22 cellular contexts compared by ENCODE assay signal in the genomic region with DNA sequence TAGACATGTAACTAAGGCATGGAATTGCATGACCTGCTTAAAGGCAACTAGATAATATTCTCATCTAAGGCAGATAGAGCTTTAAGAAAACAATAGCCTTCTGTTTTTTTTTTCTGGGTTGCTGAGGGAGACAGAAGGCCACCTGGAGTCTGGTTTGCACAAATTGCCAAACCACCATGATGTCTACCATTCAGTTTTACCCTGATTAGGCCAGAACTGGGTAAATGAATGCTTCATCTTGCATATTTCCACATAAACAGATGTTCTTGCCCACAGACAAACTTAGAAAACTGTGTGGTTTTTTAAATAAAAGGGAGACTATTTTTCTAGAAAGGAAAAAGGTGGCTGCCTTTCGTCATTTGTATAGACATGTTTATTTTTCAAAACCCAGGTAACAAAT.
DNase-seq lines count a peak whose midpoint lies in the region; ATAC-seq, FAIRE-seq and TF ChIP-seq lines count a peak whose summit lies in the region.
"Had no signal": no experiment of that assay in that cellular context is flagged by ENCODE, and none has a peak within 500 bp of the region (broad histone marks: within the 10 kb centered on the region; RNA-seq: fewer than 3 reads in every experiment).

No MANE protein-coding gene starts in this region.

- 86 to 87% methylated on average over 1 of the region's 1 CpG for WGBS in pancreas, 2 donors

- peak overlapping the region; percentile 45; the same call in 1 of the 2 replicates for H3K27ac ChIP-seq in MM.1S (ENCODE audit: low read length)
- no peak overlapping the region for H3K27ac ChIP-seq in pancreas
- H3K27ac ChIP-seq in GM23338 (ENCODE audit: low read depth) = no peak overlapping the region
- H3K27ac ChIP-seq: A549 had no signal

- in situ Hi-C loops in astrocyte of the cerebellum (cut with HindIII; ENCODE audit: low sequenced_read_pairs) = no loop called here

- no peaks in the 10 kb centered on the region for H3K27me3 Mint-ChIP-seq in GM23338 (ENCODE audit: insufficient read depth, low read depth, poor library complexity)

- peaks cover 22% of the 10 kb centered on the region for H3K4me1 ChIP-seq in MM.1S (ENCODE audit: low read length)
- H3K4me1 ChIP-seq in pancreas = no peaks in the 10 kb centered on the region
- H3K4me1 ChIP-seq in GM23338 (ENCODE audit: insufficient read depth) = no peaks in the 10 kb centered on the region
- H3K4me1 ChIP-seq: A549 had no signal

- intact Hi-C loops in pancreas (cut with DNase I) = no loop called here

- peak; percentile 24 for DNase-seq in AG09309 (ENCODE audit: low read depth)
- peak; percentile 78 for DNase-seq in MM.1S
- peak; percentile 86 for DNase-seq in astrocyte of the cerebellum (ENCODE audit: low read depth)
- DNase-seq in renal cortical epithelial cell (ENCODE audit: low read depth) = peak; percentile 33
- DNase-seq in pancreas = no peak
- DNase-seq in GM23338 (ENCODE audit: low spot score) = no peak
- DNase-seq: C1 segment of cervical spinal cord; CD8-positive, alpha-beta memory T cell; KBM-7; NCI-H1092 treated with DMSO at 0.1 percent for 48 hours; NCI-H146; NCI-H2081; NCI-H510A; NCI-H82; RPMI8226; SHP77 treated with DMSO at 0.1 percent for 48 hours had no signal

- H3K4me3 Mint-ChIP-seq in GM23338 = no peak overlapping the region

- H3K9me2 ChIP-seq in MM.1S (replicated peaks; ENCODE audit: insufficient read depth, low read length) = no peaks in the 10 kb centered on the region
- H3K9me2 ChIP-seq in GM23338 (ENCODE audit: insufficient read depth) = no peaks in the 10 kb centered on the region

- no peak overlapping the region for H3K27ac Mint-ChIP-seq in GM23338

- H3K9me3 ChIP-seq in MM.1S (replicated peaks; ENCODE audit: insufficient read depth, low read length) (no peaks in the 10 kb centered on the region), pancreas (no peaks in the 10 kb centered on the region)
- H3K9me3 ChIP-seq: A549 had no signal

- H4K20me1 ChIP-seq in MM.1S (ENCODE audit: insufficient read depth, low read length) (no peaks in the 10 kb centered on the region), GM23338 (replicated peaks; ENCODE audit: insufficient read depth) (no peaks in the 10 kb centered on the region)

- H3K36me3 ChIP-seq in MM.1S (replicated peaks; ENCODE audit: insufficient read depth, low read length) (no peaks in the 10 kb centered on the region), pancreas (no peaks in the 10 kb centered on the region), GM23338 (ENCODE audit: insufficient read depth) (no peaks in the 10 kb centered on the region)

- H3K9me3 Mint-ChIP-seq in GM23338 = no peaks in the 10 kb centered on the region

- H3F3A ChIP-seq in MM.1S (ENCODE audit: insufficient read depth, low read length) = peaks cover 4% of the 10 kb centered on the region; the same call in 1 of the 2 replicates
- H3F3A ChIP-seq in GM23338 (replicated peaks; ENCODE audit: low read depth) = no peaks in the 10 kb centered on the region

- H3K27me3 ChIP-seq in MM.1S (replicated peaks; ENCODE audit: insufficient read depth, low read length) (no peaks in the 10 kb centered on the region), pancreas (no peaks in the 10 kb centered on the region), GM23338 (ENCODE audit: insufficient read depth) (no peaks in the 10 kb centered on the region)

- H3K4me2 ChIP-seq in MM.1S (ENCODE audit: low read depth, low read length) = 0 out of 2 replicates have a peak overlapping the region, but pooled peaks have one; percentile 6
- no peak overlapping the region for H3K4me2 ChIP-seq in GM23338
- H3K4me2 ChIP-seq: A549 had no signal

- H3K79me2 ChIP-seq in MM.1S (ENCODE audit: low read length) = no peaks in the 10 kb centered on the region
- no peaks in the 10 kb centered on the region for H3K79me2 ChIP-seq in GM23338 (replicated peaks; ENCODE audit: insufficient read depth)

- peak overlapping the region; percentile 22; the same call in 1 of the 2 replicates for H3K9ac ChIP-seq in MM.1S (ENCODE audit: low read length)

- ATAC-seq in pancreas (no peak), HG02981 (IDR thresholded peaks at IDR 0.05; ENCODE audit: unreplicated experiment) (no peak), GM23338 (no peak)
- ATAC-seq: A549, HepG2 had no signal

- H3K4me3 ChIP-seq in AG09309 (ENCODE audit: control insufficient read depth, low read depth, low read length) (no peak overlapping the region), MM.1S (ENCODE audit: low read length) (no peak overlapping the region), astrocyte of the cerebellum (ENCODE audit: low read depth, low read length) (no peak overlapping the region), pancreas (no peak overlapping the region), GM23338 (no peak overlapping the region)
- H3K4me3 ChIP-seq: A549 had no signal

- no peaks in the 10 kb centered on the region for H3K36me3 Mint-ChIP-seq in GM23338 (ENCODE audit: low read depth)
- H3K36me3 Mint-ChIP-seq: CD8-positive, alpha-beta memory T cell had no signal

- H2AFZ ChIP-seq in MM.1S (ENCODE audit: low read length) = no peak overlapping the region
- H2AFZ ChIP-seq in GM23338 = no peak overlapping the region

- no peak for FAIRE-seq in pancreas (lab: Jason Lieb, UNC)
- FAIRE-seq: A549, GM12892, GM18507, H1, HepG2 had no signal

- TF ChIP-seq CTCF in AG09309 (IDR thresholded peaks at IDR 0.05; ENCODE audit: control insufficient read depth, insufficient read depth, low read depth, low read length, missing control alignments) (no peak), MM.1S (IDR thresholded peaks at IDR 0.05; ENCODE audit: low read length) (no peak), astrocyte of the cerebellum (IDR thresholded peaks at IDR 0.05; ENCODE audit: low read depth, low read length, missing control alignments) (no peak), pancreas (IDR thresholded peaks at IDR 0.05) (no peak), GM23338 (conservative IDR thresholded peaks at IDR 0.05; ENCODE audit: low read depth in 2 of 2) (no peak)

- peaks cover 4% of the 10 kb centered on the region; the same call in 1 of the 3 replicates for H3K4me1 Mint-ChIP-seq in GM23338
- H3K4me1 Mint-ChIP-seq: CD8-positive, alpha-beta memory T cell had no signal

TF ChIP-seq in GM23338, 12 proteins besides CTCF, POLR2A, EP300 and RAD21 (continues in another document):
- TF ChIP-seq CREB1 (CRISPR knock-in tag; IDR thresholded peaks at IDR 0.05; ENCODE audit: low read depth) (no peak), STAT1 (IDR thresholded peaks at IDR 0.05; ENCODE audit: unreplicated experiment) (no peak), ZNF331 (CRISPR knock-in tag; IDR thresholded peaks at IDR 0.05; ENCODE audit: low read depth) (no peak), NANOG (IDR thresholded peaks at IDR 0.05; ENCODE audit: borderline replicate concordance) (no peak)
- TF ChIP-seq, protein P1, sequence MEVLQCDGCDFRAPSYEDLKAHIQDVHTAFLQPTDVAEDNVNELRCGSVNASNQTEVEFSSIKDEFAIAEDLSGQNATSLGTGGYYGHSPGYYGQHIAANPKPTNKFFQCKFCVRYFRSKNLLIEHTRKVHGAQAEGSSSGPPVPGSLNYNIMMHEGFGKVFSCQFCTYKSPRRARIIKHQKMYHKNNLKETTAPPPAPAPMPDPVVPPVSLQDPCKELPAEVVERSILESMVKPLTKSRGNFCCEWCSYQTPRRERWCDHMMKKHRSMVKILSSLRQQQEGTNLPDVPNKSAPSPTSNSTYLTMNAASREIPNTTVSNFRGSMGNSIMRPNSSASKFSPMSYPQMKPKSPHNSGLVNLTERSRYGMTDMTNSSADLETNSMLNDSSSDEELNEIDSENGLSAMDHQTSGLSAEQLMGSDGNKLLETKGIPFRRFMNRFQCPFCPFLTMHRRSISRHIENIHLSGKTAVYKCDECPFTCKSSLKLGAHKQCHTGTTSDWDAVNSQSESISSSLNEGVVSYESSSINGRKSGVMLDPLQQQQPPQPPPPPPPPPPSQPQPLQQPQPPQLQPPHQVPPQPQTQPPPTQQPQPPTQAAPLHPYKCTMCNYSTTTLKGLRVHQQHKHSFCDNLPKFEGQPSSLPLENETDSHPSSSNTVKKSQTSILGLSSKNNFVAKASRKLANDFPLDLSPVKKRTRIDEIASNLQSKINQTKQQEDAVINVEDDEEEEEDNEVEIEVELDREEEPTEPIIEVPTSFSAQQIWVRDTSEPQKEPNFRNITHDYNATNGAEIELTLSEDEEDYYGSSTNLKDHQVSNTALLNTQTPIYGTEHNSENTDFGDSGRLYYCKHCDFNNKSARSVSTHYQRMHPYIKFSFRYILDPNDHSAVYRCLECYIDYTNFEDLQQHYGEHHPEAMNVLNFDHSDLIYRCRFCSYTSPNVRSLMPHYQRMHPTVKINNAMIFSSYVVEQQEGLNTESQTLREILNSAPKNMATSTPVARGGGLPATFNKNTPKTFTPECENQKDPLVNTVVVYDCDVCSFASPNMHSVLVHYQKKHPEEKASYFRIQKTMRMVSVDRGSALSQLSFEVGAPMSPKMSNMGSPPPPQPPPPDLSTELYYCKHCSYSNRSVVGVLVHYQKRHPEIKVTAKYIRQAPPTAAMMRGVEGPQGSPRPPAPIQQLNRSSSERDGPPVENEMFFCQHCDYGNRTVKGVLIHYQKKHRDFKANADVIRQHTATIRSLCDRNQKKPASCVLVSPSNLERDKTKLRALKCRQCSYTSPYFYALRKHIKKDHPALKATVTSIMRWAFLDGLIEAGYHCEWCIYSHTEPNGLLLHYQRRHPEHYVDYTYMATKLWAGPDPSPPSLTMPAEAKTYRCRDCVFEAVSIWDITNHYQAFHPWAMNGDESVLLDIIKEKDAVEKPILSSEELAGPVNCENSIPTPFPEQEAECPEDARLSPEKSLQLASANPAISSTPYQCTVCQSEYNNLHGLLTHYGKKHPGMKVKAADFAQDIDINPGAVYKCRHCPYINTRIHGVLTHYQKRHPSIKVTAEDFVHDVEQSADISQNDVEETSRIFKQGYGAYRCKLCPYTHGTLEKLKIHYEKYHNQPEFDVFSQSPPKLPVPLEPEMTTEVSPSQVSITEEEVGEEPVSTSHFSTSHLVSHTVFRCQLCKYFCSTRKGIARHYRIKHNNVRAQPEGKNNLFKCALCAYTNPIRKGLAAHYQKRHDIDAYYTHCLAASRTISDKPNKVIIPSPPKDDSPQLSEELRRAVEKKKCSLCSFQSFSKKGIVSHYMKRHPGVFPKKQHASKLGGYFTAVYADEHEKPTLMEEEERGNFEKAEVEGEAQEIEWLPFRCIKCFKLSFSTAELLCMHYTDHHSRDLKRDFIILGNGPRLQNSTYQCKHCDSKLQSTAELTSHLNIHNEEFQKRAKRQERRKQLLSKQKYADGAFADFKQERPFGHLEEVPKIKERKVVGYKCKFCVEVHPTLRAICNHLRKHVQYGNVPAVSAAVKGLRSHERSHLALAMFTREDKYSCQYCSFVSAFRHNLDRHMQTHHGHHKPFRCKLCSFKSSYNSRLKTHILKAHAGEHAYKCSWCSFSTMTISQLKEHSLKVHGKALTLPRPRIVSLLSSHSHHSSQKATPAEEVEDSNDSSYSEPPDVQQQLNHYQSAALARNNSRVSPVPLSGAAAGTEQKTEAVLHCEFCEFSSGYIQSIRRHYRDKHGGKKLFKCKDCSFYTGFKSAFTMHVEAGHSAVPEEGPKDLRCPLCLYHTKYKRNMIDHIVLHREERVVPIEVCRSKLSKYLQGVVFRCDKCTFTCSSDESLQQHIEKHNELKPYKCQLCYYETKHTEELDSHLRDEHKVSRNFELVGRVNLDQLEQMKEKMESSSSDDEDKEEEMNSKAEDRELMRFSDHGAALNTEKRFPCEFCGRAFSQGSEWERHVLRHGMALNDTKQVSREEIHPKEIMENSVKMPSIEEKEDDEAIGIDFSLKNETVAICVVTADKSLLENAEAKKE (CRISPR knock-in tag; IDR thresholded peaks at IDR 0.05) = no peak

Comparison
In these comparisons a context has a peak if more than half of its experiments do, and no peak if none do; other contexts are left out.
1. DNase-seq: peak in AG09309 (single experiment), MM.1S (single experiment), astrocyte of the cerebellum (single experiment) and renal cortical epithelial cell (single experiment); none in pancreas (0 of 6) and GM23338 (single experiment).